In the genomic region with DNA sequence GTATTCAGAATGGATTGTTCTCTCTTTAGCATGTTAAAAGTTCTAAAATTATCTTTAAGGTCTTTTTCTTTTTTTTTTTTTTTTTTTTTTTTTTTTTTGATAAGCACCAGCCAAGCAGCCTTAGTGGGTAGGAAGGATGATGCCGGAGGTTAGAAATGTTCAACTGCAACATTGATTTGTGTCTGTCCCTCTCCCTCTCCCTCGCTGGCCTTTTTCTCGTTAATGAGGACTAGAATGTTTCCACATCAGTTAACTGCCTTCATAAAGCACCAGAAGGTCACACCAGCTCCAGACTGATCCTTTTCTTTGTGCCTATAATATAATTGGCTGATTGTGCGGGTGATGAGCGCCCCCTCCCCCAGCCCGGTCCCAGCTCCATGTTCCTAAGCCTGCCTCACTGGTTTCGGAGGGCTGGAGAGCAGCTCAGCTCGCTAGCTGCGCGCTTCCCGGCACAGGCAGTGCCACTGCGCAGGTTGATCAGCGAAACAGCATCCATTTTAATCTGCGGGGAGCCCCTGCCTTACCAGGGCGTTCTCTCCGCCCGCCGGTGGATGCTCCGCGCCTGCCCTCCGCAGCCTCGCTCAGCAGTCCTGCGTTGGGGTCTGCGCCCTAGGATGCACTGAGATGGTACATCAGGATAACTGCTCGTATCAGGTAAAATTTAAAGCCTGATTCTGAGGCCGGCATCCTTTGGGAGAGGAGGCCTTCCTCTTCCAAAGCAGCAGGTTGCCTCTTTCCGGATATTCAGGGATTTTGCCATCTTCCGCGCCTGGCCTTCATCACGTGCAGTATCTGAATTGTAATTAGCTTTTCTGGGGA, we compare ENCODE assay signal across 1 cellular context.
TF ChIP-seq lines count a peak whose summit lies in the region.

A gene (plus strand): TSS at position 301 of the 819 bp plus-strand sequence.

TF ChIP-seq in WTC11, 78 proteins besides CTCF, POLR2A, EP300 and RAD21 (continued from another document):
- TF ChIP-seq, protein P1, sequence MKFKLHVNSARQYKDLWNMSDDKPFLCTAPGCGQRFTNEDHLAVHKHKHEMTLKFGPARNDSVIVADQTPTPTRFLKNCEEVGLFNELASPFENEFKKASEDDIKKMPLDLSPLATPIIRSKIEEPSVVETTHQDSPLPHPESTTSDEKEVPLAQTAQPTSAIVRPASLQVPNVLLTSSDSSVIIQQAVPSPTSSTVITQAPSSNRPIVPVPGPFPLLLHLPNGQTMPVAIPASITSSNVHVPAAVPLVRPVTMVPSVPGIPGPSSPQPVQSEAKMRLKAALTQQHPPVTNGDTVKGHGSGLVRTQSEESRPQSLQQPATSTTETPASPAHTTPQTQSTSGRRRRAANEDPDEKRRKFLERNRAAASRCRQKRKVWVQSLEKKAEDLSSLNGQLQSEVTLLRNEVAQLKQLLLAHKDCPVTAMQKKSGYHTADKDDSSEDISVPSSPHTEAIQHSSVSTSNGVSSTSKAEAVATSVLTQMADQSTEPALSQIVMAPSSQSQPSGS (CRISPR knock-in tag; IDR thresholded peaks at IDR 0.05; ENCODE audit: borderline replicate concordance, low read depth): no peak
- TF ChIP-seq, protein P2, sequence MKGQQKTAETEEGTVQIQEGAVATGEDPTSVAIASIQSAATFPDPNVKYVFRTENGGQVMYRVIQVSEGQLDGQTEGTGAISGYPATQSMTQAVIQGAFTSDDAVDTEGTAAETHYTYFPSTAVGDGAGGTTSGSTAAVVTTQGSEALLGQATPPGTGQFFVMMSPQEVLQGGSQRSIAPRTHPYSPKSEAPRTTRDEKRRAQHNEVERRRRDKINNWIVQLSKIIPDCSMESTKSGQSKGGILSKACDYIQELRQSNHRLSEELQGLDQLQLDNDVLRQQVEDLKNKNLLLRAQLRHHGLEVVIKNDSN (CRISPR knock-in tag; IDR thresholded peaks at IDR 0.05): peak; percentile 65; the same call in 1 of the 2 replicates
- TF ChIP-seq, protein P3, sequence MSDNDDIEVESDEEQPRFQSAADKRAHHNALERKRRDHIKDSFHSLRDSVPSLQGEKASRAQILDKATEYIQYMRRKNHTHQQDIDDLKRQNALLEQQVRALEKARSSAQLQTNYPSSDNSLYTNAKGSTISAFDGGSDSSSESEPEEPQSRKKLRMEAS (CRISPR knock-in tag; IDR thresholded peaks at IDR 0.05): peak; percentile 61; the same call in 1 of the 2 replicates
- peak; percentile 39; the same call in 1 of the 2 replicates for TF ChIP-seq SP1 (CRISPR knock-in tag; conservative IDR thresholded peaks at IDR 0.05)
- TF ChIP-seq GABPB1 (CRISPR knock-in tag; IDR thresholded peaks at IDR 0.05): no peak
- TF ChIP-seq, protein P4, sequence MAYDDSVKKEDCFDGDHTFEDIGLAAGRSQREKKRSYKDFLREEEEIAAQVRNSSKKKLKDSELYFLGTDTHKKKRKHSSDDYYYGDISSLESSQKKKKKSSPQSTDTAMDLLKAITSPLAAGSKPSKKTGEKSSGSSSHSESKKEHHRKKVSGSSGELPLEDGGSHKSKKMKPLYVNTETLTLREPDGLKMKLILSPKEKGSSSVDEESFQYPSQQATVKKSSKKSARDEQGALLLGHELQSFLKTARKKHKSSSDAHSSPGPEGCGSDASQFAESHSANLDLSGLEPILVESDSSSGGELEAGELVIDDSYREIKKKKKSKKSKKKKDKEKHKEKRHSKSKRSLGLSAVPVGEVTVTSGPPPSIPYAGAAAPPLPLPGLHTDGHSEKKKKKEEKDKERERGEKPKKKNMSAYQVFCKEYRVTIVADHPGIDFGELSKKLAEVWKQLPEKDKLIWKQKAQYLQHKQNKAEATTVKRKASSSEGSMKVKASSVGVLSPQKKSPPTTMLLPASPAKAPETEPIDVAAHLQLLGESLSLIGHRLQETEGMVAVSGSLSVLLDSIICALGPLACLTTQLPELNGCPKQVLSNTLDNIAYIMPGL (CRISPR knock-in tag; IDR thresholded peaks at IDR 0.05): peak; percentile 78; the same call in 1 of the 2 replicates
- no peak for TF ChIP-seq TEAD4 (CRISPR knock-in tag; IDR thresholded peaks at IDR 0.05)
- 0 out of 2 replicates have a peak, but pooled peaks have one; percentile 28 for TF ChIP-seq ESRRA (CRISPR knock-in tag; IDR thresholded peaks at IDR 0.05; ENCODE audit: borderline replicate concordance)
- peak; percentile 56; the same call in 1 of the 2 replicates for TF ChIP-seq ZNF138 (CRISPR knock-in tag; conservative IDR thresholded peaks at IDR 0.05)
- TF ChIP-seq ZNF263 (CRISPR knock-in tag; IDR thresholded peaks at IDR 0.05; ENCODE audit: low read depth): no peak
- TF ChIP-seq TEAD1 (CRISPR knock-in tag; IDR thresholded peaks at IDR 0.05): 0 out of 2 replicates have a peak, but pooled peaks have one; percentile 48
- TF ChIP-seq, protein P5, sequence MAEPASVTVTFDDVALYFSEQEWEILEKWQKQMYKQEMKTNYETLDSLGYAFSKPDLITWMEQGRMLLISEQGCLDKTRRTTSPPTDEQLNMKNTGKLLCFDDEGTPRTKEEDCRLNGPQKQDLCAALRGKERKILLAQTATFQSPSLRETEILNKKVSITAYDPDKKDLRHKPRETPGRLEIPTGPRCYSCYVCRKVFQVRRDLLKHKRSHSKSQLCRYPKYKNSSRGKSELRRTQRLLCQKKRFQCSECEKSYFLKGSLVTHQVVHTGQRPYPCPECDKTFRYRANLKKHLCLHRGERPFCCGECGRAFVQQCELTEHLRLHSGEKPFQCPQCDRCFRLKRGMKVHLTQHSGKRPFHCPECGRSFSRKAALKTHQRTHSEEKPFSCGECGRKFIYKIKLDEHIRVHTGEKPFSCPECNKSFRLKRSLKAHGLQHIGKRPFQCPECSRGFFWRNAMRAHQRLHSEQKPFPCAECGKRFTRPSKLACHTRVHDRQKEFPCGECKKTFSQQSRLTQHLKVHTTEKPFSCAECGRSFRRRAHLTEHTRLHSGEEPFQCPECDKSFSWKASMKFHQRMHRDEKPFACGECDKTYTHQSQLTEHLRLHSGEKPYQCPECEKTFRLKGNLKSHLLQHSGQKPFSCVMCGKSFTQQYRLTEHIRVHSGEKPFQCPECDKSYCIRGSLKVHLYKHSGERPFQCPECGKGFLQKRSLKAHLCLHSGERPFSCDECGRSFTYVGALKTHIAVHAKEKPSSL (CRISPR knock-in tag; conservative IDR thresholded peaks at IDR 0.05): no peak
- TF ChIP-seq, protein P6, sequence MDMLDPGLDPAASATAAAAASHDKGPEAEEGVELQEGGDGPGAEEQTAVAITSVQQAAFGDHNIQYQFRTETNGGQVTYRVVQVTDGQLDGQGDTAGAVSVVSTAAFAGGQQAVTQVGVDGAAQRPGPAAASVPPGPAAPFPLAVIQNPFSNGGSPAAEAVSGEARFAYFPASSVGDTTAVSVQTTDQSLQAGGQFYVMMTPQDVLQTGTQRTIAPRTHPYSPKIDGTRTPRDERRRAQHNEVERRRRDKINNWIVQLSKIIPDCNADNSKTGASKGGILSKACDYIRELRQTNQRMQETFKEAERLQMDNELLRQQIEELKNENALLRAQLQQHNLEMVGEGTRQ (CRISPR knock-in tag; IDR thresholded peaks at IDR 0.05): peak; percentile 58
- 0 out of 2 replicates have a peak, but pooled peaks have one; percentile 20 for TF ChIP-seq ETV6 (CRISPR knock-in tag; IDR thresholded peaks at IDR 0.05)
- TF ChIP-seq FOXP1 (CRISPR knock-in tag; IDR thresholded peaks at IDR 0.05; ENCODE audit: borderline replicate concordance): peak; percentile 39; the same call in 1 of the 2 replicates
- peak; percentile 36; the same call in 1 of the 2 replicates for TF ChIP-seq FOXK1 (CRISPR knock-in tag; IDR thresholded peaks at IDR 0.05)
- 0 out of 2 replicates have a peak, but pooled peaks have one; percentile 77 for TF ChIP-seq TP53 (CRISPR knock-in tag; IDR thresholded peaks at IDR 0.05)
- TF ChIP-seq ZNF423 (CRISPR knock-in tag; IDR thresholded peaks at IDR 0.05): no peak
- no peak for TF ChIP-seq SMAD3 (CRISPR knock-in tag; IDR thresholded peaks at IDR 0.05; ENCODE audit: borderline replicate concordance)
- TF ChIP-seq NFATC4 (CRISPR knock-in tag; IDR thresholded peaks at IDR 0.05): no peak
- TF ChIP-seq, protein P7, sequence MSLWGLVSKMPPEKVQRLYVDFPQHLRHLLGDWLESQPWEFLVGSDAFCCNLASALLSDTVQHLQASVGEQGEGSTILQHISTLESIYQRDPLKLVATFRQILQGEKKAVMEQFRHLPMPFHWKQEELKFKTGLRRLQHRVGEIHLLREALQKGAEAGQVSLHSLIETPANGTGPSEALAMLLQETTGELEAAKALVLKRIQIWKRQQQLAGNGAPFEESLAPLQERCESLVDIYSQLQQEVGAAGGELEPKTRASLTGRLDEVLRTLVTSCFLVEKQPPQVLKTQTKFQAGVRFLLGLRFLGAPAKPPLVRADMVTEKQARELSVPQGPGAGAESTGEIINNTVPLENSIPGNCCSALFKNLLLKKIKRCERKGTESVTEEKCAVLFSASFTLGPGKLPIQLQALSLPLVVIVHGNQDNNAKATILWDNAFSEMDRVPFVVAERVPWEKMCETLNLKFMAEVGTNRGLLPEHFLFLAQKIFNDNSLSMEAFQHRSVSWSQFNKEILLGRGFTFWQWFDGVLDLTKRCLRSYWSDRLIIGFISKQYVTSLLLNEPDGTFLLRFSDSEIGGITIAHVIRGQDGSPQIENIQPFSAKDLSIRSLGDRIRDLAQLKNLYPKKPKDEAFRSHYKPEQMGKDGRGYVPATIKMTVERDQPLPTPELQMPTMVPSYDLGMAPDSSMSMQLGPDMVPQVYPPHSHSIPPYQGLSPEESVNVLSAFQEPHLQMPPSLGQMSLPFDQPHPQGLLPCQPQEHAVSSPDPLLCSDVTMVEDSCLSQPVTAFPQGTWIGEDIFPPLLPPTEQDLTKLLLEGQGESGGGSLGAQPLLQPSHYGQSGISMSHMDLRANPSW (CRISPR knock-in tag; conservative IDR thresholded peaks at IDR 0.05; ENCODE audit: low read depth): 0 out of 2 replicates have a peak, but pooled peaks have one; percentile 28
